20 cellular contexts compared by ENCODE assay signal in genomic region chr6:1394591-1395463, GRCh38. TPM values are rescaled to one million over a fixed set of nuclear protein-coding genes. Genes with fewer than 3 reads are reported as not detected.
DNase-seq lines count a peak whose midpoint lies in the region; ATAC-seq and TF ChIP-seq lines count a peak whose summit lies in the region.
"Had no signal": no experiment of that assay in that cellular context is flagged by ENCODE, and none has a peak within 500 bp of the region (broad histone marks: within the 10 kb centered on the region; RNA-seq: fewer than 3 reads in every experiment).

No MANE protein-coding gene starts in this region.

- TF ChIP-seq CTCF in SK-N-SH (IDR thresholded peaks at IDR 0.05) (no peak), endothelial cell (IDR thresholded peaks at IDR 0.05; ENCODE audit: unreplicated experiment) (no peak), upper lobe of left lung (IDR thresholded peaks at IDR 0.05) (no peak)

- no peaks in the 10 kb centered on the region for H3K36me3 ChIP-seq in SK-N-SH (replicated peaks in 1 of 2; ENCODE audit: control insufficient read depth in 1 of 2, insufficient read depth in 2 of 2, low read length in 1 of 2)
- H3K36me3 ChIP-seq in muscle layer of colon (ENCODE audit: insufficient read depth, low read length): peaks cover 12% of the 10 kb centered on the region
- no peaks in the 10 kb centered on the region for H3K36me3 ChIP-seq in upper lobe of left lung

- CTCF ChIA-PET in SK-N-SH (lab: Yijun Ruan, JAX): interaction anchor here (1.1 to 5.0 kb wide), 7 partner anchors 8 to 801 kb away, joined by 3 to 42 read pairs (median 3); no protein-coding TSS in a partner anchor

- no peak overlapping the region for H3K27ac ChIP-seq in SK-N-SH (ENCODE audit: low read depth in 2 of 2, low read length in 1 of 2)
- peak overlapping the region; percentile 84 for H3K27ac ChIP-seq in muscle layer of colon (ENCODE audit: low read depth, low read length)
- H3K27ac ChIP-seq in upper lobe of left lung: peak overlapping the region; percentile 17 to 88 (median 71)

- H3K27ac Mint-ChIP-seq in endothelial cell (ENCODE audit: unreplicated experiment): peak overlapping the region; percentile 24
- H3K27ac Mint-ChIP-seq in natural killer cell treated with Interleukin-12 subunit alpha and Interleukin-12 subunit beta and Interleukin-15 and Interleukin-18, amount 100 ng/mL, for 72 hours: no peak overlapping the region
- H3K27ac Mint-ChIP-seq: activated CD4-positive, alpha-beta T cell treated with anti-CD3 and anti-CD28 coated beads, Interleukin-2, amount 10 ng/mL, durations not matched to agents 7 days and 5 days; naive thymus-derived CD8-positive, alpha-beta T cell had no signal

- peaks cover 89% of the 10 kb centered on the region for H3K27me3 ChIP-seq in SK-N-SH (ENCODE audit: insufficient read depth)
- peaks cover 0 to 21% of the 10 kb centered on the region in 2 donors for H3K27me3 ChIP-seq in muscle layer of colon (ENCODE audit: control insufficient read depth in 1 of 2, insufficient read depth in 2 of 2, low read length in 2 of 2)
- H3K27me3 ChIP-seq in upper lobe of left lung: peaks cover 0 to 52% (median 23%) of the 10 kb centered on the region in 4 donors

- no peak overlapping the region for H2AFZ ChIP-seq in SK-N-SH (ENCODE audit: low read depth)

- POLR2A ChIA-PET in SK-N-SH (lab: Yijun Ruan, JAX): no interaction called here

- H3K9me3 ChIP-seq in SK-N-SH: no peaks in the 10 kb centered on the region
- H3K9me3 ChIP-seq in muscle layer of colon (ENCODE audit: low read length): no peaks in the 10 kb centered on the region
- no peaks in the 10 kb centered on the region for H3K9me3 ChIP-seq in upper lobe of left lung

- H3K4me1 ChIP-seq in SK-N-SH (ENCODE audit: control insufficient read depth in 1 of 2, insufficient read depth in 2 of 2, low read depth in 1 of 2, low read length in 1 of 2) (no peaks in the 10 kb centered on the region), muscle layer of colon (ENCODE audit: insufficient read depth, low read length) (peaks cover 8% of the 10 kb centered on the region), upper lobe of left lung (peaks cover 11 to 32% (median 22%) of the 10 kb centered on the region in 4 donors)

- TF ChIP-seq POLR2A in upper lobe of left lung (IDR thresholded peaks at IDR 0.05): no peak

- H3F3A ChIP-seq in SK-N-SH (replicated peaks; ENCODE audit: insufficient read depth): no peaks in the 10 kb centered on the region

- peaks cover 20% of the 10 kb centered on the region for H3K4me1 Mint-ChIP-seq in endothelial cell (ENCODE audit: unreplicated experiment)
- peaks cover 0 to 10% of the 10 kb centered on the region in 2 donors for H3K4me1 Mint-ChIP-seq in natural killer cell treated with Interleukin-12 subunit alpha and Interleukin-12 subunit beta and Interleukin-15 and Interleukin-18, amount 100 ng/mL, for 72 hours (ENCODE audit: low read depth in 2 of 2)

- no peak overlapping the region for H3K4me3 Mint-ChIP-seq in endothelial cell (ENCODE audit: unreplicated experiment)
- no peak overlapping the region for H3K4me3 Mint-ChIP-seq in natural killer cell treated with Interleukin-12 subunit alpha and Interleukin-12 subunit beta and Interleukin-15 and Interleukin-18, amount 100 ng/mL, for 72 hours
- H3K4me3 Mint-ChIP-seq: activated CD4-positive, alpha-beta T cell treated with anti-CD3 and anti-CD28 coated beads, Interleukin-2, amount 10 ng/mL, durations not matched to agents 7 days and 5 days had no signal

- H4K20me1 ChIP-seq in SK-N-SH (ENCODE audit: insufficient read depth): no peaks in the 10 kb centered on the region

- TF ChIP-seq RAD21 in SK-N-SH (IDR thresholded peaks at IDR 0.05; ENCODE audit: low read length): no peak

- H3K9ac ChIP-seq in SK-N-SH (no peak overlapping the region), muscle layer of colon (ENCODE audit: low read length) (peak overlapping the region; percentile 91)

- no peak overlapping the region for H3K4me2 ChIP-seq in SK-N-SH

- H3K9me2 ChIP-seq in SK-N-SH: no peaks in the 10 kb centered on the region

- H3K4me3 ChIP-seq in SK-N-SH (ENCODE audit: low read depth in 2 of 2, low read length in 1 of 2): no peak overlapping the region
- peak overlapping the region; percentile 88 to 89 for H3K4me3 ChIP-seq in muscle layer of colon (ENCODE audit: low read depth in 1 of 2, low read length in 2 of 2)
- peak overlapping the region in 2 of 4 donors; percentile 52 to 54 for H3K4me3 ChIP-seq in upper lobe of left lung

- 9% methylated on average over 19 of the region's 20 CpGs for WGBS in SK-N-SH (ENCODE audit: low lambda C conversion rate)
- 41 to 68% methylated on average over 18 to 20 of the region's 20 CpGs for WGBS in upper lobe of left lung, 2 donors

- no peaks in the 10 kb centered on the region for H3K9me3 Mint-ChIP-seq in endothelial cell (ENCODE audit: unreplicated experiment)
- no peaks in the 10 kb centered on the region for H3K9me3 Mint-ChIP-seq in natural killer cell treated with Interleukin-12 subunit alpha and Interleukin-12 subunit beta and Interleukin-15 and Interleukin-18, amount 100 ng/mL, for 72 hours
- H3K9me3 Mint-ChIP-seq: activated CD4-positive, alpha-beta T cell treated with anti-CD3 and anti-CD28 coated beads, Interleukin-2, amount 10 ng/mL, durations not matched to agents 7 days and 5 days; naive thymus-derived CD8-positive, alpha-beta T cell had no signal

- no peaks in the 10 kb centered on the region for H3K36me3 Mint-ChIP-seq in endothelial cell (ENCODE audit: low read depth, unreplicated experiment)
- H3K36me3 Mint-ChIP-seq in natural killer cell treated with Interleukin-12 subunit alpha and Interleukin-12 subunit beta and Interleukin-15 and Interleukin-18, amount 100 ng/mL, for 72 hours: no peaks in the 10 kb centered on the region
- H3K36me3 Mint-ChIP-seq: naive thymus-derived CD8-positive, alpha-beta T cell had no signal

- DNase-seq in SK-N-SH (no peak), endothelial cell (ENCODE audit: low spot score) (no peak), upper lobe of left lung (no peak), glomerular visceral epithelial cell (ENCODE audit: extremely low spot score) (no peak)
- DNase-seq in stimulated activated CD4-positive, alpha-beta T cell treated with anti-CD3 and anti-CD28 coated beads, Interleukin-15, amount 100 ng/mL, for 24 hours: no peak
- DNase-seq in natural killer cell treated with Interleukin-12 subunit alpha and Interleukin-12 subunit beta and Interleukin-15 and Interleukin-18, amount 100 ng/mL, for 72 hours (ENCODE audit: low spot score): no peak
- DNase-seq: activated CD4-positive, alpha-beta T cell treated with anti-CD3 and anti-CD28 coated beads, Interleukin-2, amount 10 ng/mL, durations not matched to agents 7 days and 5 days; activated CD8-positive, alpha-beta memory T cell treated with anti-CD3 and anti-CD28 coated beads, Interleukin-2, amount 50 U/mL, for 48 hours; activated gamma-delta T cell; C1 segment of cervical spinal cord; GF-D8; KG1; naive thymus-derived CD8-positive, alpha-beta T cell; NCI-H1048; NCI-H2029 treated with DMSO at 0.1 percent for 48 hours; NCI-H446; small intestine; stimulated activated CD4-positive, alpha-beta T cell treated with anti-CD3 and anti-CD28 coated beads, Interleukin-4, amount 100 ng/mL, for 24 hours had no signal

- peaks cover 44% of the 10 kb centered on the region for H3K27me3 Mint-ChIP-seq in endothelial cell (ENCODE audit: unreplicated experiment)
- peaks cover 48 to 67% of the 10 kb centered on the region in 2 donors for H3K27me3 Mint-ChIP-seq in natural killer cell treated with Interleukin-12 subunit alpha and Interleukin-12 subunit beta and Interleukin-15 and Interleukin-18, amount 100 ng/mL, for 72 hours

- TF ChIP-seq EP300 in SK-N-SH (IDR thresholded peaks at IDR 0.05; ENCODE audit: borderline replicate concordance in 1 of 2, low read depth in 1 of 2, low read length in 1 of 2) (no peak), upper lobe of left lung (IDR thresholded peaks at IDR 0.05) (no peak)

- no peaks in the 10 kb centered on the region for H3K79me2 ChIP-seq in SK-N-SH (ENCODE audit: insufficient read depth)

- ATAC-seq in SK-N-SH treated with all-trans-retinoic acid at 6 μM for 48 hours (no peak), upper lobe of left lung (ENCODE audit: low FRiP score in 2 of 2) (no peak)
- ATAC-seq in natural killer cell treated with Interleukin-12 subunit alpha and Interleukin-12 subunit beta and Interleukin-15 and Interleukin-18, amount 100 ng/mL, for 72 hours: no peak
- ATAC-seq: naive thymus-derived CD8-positive, alpha-beta T cell had no signal

TF ChIP-seq in SK-N-SH treated with all-trans-retinoic acid at 6 μM for 48 hours, 23 proteins besides CTCF, POLR2A, EP300 and RAD21 (continues in another document):
- TF ChIP-seq TOX (CRISPR knock-in tag; IDR thresholded peaks at IDR 0.05; ENCODE audit: borderline replicate concordance): no peak

TF ChIP-seq in SK-N-SH, 30 proteins besides CTCF, POLR2A, EP300 and RAD21:
- TF ChIP-seq TEAD4 (IDR thresholded peaks at IDR 0.05; ENCODE audit: borderline replicate concordance, insufficient read depth) (no peak), SIN3A (IDR thresholded peaks at IDR 0.05; ENCODE audit: borderline replicate concordance, low read depth, low read length) (no peak), RFX5 (IDR thresholded peaks at IDR 0.05; ENCODE audit: low read length) (no peak), MEF2A (IDR thresholded peaks at IDR 0.05; ENCODE audit: borderline replicate concordance, low read depth) (no peak)

RNA-seq across cellular contexts. Expression of gene FOXF2, which starts 5.5 kb away (rescaled TPM):
- not detected in 2 replicates for polyA plus RNA-seq in SK-N-SH (2012; rRNA removed)
- not detected in 2 replicates for polyA plus RNA-seq in SK-N-SH (2012; cell fraction: cytosol; rRNA removed)
- not detected in 2 replicates for polyA plus RNA-seq in SK-N-SH (2012; cell fraction: nucleus; rRNA removed)
- not detected for total RNA-seq in endothelial cell (ENCODE audit: unreplicated experiment)
- 10 to 100 TPM in 2 of 6 donors, 1 to 10 TPM in 4; 5.5 to 17.7 (median 8.8) TPM for total RNA-seq in upper lobe of left lung
- total RNA-seq in natural killer cell treated with Interleukin-12 subunit alpha and Interleukin-12 subunit beta and Interleukin-15 and Interleukin-18, amount 100 ng/mL, for 72 hours: not detected
- total RNA-seq: activated CD4-positive, alpha-beta T cell treated with anti-CD3 and anti-CD28 coated beads, Interleukin-2, amount 10 ng/mL, durations not matched to agents 7 days and 5 days; naive thymus-derived CD8-positive, alpha-beta T cell had no signal
- polyA plus RNA-seq: naive thymus-derived CD8-positive, alpha-beta T cell had no signal

Comparison
In these comparisons a context has a peak if more than half of its experiments do, and no peak if none do; other contexts are left out.
1. H3K27ac ChIP-seq: peak in muscle layer of colon (single experiment) and upper lobe of left lung (4 of 4); none in SK-N-SH (0 of 2).
2. H3K4me3 ChIP-seq: peak in muscle layer of colon (2 of 2); none in SK-N-SH (0 of 2).